In the genomic region with DNA sequence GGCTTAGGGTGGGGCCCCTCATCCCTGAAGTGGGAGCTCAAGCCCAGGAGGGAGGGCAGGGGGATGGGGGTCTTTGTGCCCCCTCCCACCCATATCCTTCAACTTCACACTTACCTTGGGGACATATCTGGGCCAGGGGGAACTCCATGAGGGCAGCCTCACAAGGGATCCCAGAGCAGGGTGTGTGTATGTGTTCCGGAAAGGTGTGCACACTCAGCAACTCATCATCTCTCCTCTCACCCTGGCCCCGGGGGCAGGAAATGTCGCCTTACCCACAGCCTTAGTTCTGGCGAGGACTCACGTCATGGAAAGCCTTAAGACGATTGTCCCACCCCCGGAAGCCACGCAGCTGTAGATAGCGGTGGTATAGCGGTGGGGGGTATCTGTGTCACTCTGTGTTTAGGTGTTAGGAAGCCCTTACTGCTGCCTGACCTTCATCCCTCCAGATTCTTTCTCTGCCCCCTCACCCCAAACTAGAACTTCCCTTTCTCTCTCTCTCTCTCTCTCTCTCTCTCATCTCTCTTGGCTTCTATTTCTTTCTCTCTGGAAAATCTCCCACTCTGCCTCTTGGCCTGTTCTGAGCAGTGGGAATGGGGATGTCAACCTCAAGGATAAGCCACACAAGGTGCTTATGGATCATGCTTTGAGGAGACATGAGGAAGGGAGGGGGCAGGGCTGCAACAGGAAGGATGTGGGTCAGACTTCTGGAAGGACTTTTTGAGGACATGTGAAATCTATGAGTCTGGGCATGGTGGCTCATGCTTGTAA, we compare ENCODE assay signal across 8 cellular contexts. TPM values are rescaled to one million over a fixed set of nuclear protein-coding genes. Genes with fewer than 3 reads are reported as not detected.
DNase-seq lines count a peak whose midpoint lies in the region; ATAC-seq and TF ChIP-seq lines count a peak whose summit lies in the region.

Gene SH2D2A (minus strand): TSS at position 288 of the 768 bp plus-strand sequence. CDS start 140 bp downstream, at position 148.

- peaks cover 0 to 15% (median 4%) of the 10 kb centered on the region in 7 donors for H3K27me3 ChIP-seq in heart right ventricle

- intact Hi-C loops in heart right ventricle (cut with DNase I): loop anchor here in 1 of 10 donors (5.0 kb wide), 1 partner anchor 41 kb away; the partner anchor contains the start of gene INSRR

- DNase-seq in CD1c-positive myeloid dendritic cell (ENCODE audit: extremely low spot score) (peak; percentile 84), NOMO-1 treated with dmso at 0.1 percent for 144 hours (lab: John Stamatoyannopoulos, UW; ENCODE audit: unreplicated experiment) (peak; percentile 42), heart right ventricle (peak; percentile 45 to 70), NCI-H2171 treated with DMSO at 0.1 percent for 48 hours (lab: John Stamatoyannopoulos, UW) (no peak), NCI-H1436 (lab: John Stamatoyannopoulos, UW) (no peak)
- peak; percentile 90 for DNase-seq in activated T-cell treated with anti-CD3 and anti-CD28 coated beads, Interleukin-2, amount 50 U/mL, for 1 hour
- DNase-seq in stimulated activated CD4-positive, alpha-beta T cell treated with anti-CD3 and anti-CD28 coated beads, Interleukin-4, amount 100 ng/mL, for 4 hours: peak; percentile 84 to 97

- H3K4me3 ChIP-seq in heart right ventricle: peak within 1 kb of the TSS; percentile 1 to 56 (median 43)

- TF ChIP-seq CTCF in heart right ventricle (IDR thresholded peaks at IDR 0.05): no peak

- H3K36me3 ChIP-seq in heart right ventricle: peaks cover 0 to 11% (median 0%) of the 10 kb centered on the region in 9 donors

- H3K4me1 ChIP-seq in heart right ventricle: peaks cover 12 to 51% (median 23%) of the 10 kb centered on the region in 9 donors

- H3K27ac ChIP-seq in heart right ventricle: peak within 1 kb of the TSS; percentile 65 to 93 (median 77)

- 27 to 35% methylated on average over 10 of the region's 10 CpGs for WGBS in heart right ventricle, 2 donors

- H3K9me3 ChIP-seq in heart right ventricle: no peaks in the 10 kb centered on the region

- peak; percentile 66 for ATAC-seq in GM21528 (IDR thresholded peaks at IDR 0.05; ENCODE audit: low FRiP score, unreplicated experiment)
- peak; percentile 32 to 58 (median 51) for ATAC-seq in heart right ventricle

RNA-seq across cellular contexts. Expression of gene SH2D2A, which starts in this region (rescaled TPM):
- 1 to 10 TPM in 3 of 10 donors, under 1 TPM in 6, not detected in 1; 0.50 to 4.4 (median 0.80) TPM for total RNA-seq in heart right ventricle
- polyA plus RNA-seq in heart right ventricle: 1 to 10 TPM in 1 of 2 donors, under 1 TPM in 1; 0.96 to 1.0 TPM

Comparison
In these comparisons a context has a peak if more than half of its experiments do, and no peak if none do; other contexts are left out.
1. DNase-seq: peak in CD1c-positive myeloid dendritic cell (single experiment), NOMO-1 treated with dmso at 0.1 percent for 144 hours (single experiment), activated T-cell treated with anti-CD3 and anti-CD28 coated beads, Interleukin-2, amount 50 U/mL, for 1 hour (single experiment), heart right ventricle (2 of 2) and stimulated activated CD4-positive, alpha-beta T cell treated with anti-CD3 and anti-CD28 coated beads, Interleukin-4, amount 100 ng/mL, for 4 hours (2 of 2); none in NCI-H2171 treated with DMSO at 0.1 percent for 48 hours (single experiment) and NCI-H1436 (single experiment).